24 cellular contexts compared by ENCODE assay signal in genomic region chr15:41896566-41896965, GRCh38. TPM values are rescaled to one million over a fixed set of nuclear protein-coding genes. Genes with fewer than 3 reads are reported as not detected.
A peak's percentile ranks its signal among the peaks of the same experiment; 100 is the strongest.
DNase-seq lines count a peak whose midpoint lies in the region; ATAC-seq and TF ChIP-seq lines count a peak whose summit lies in the region.
"Had no signal": no experiment of that assay in that cellular context is flagged by ENCODE, and none has a peak within 500 bp of the region (broad histone marks: within the 10 kb centered on the region; RNA-seq: fewer than 3 reads in every experiment).

No MANE protein-coding gene starts in this region.

- POLR2A ChIA-PET in activated CD4-positive, alpha-beta memory T cell treated with anti-CD3 and anti-CD28 coated beads, Interleukin-2, amount 10 ng/mL, durations not matched to agents 7 days and 5 days (lab: Charles Lee): interaction anchor here (2.5 kb wide), 1 partner anchor 122 kb away, joined by 11 read pairs; the partner anchor contains the start of gene MAPKBP1
- POLR2A ChIA-PET in activated CD4-positive, alpha-beta memory T cell treated with anti-CD3 and anti-CD28 coated beads for 36 hours (lab: Charles Lee): no interaction called here
- POLR2A ChIA-PET in T-cell (lab: Charles Lee): no interaction called here
- POLR2A ChIA-PET in naive thymus-derived CD8-positive, alpha-beta T cell (lab: Charles Lee): interaction anchor here (0.5 to 2.9 kb wide), 3 partner anchors 69 to 496 kb away, joined by 3 to 11 read pairs (median 3); partner anchors contain the start of gene JMJD7

- TF ChIP-seq CTCF in GM23338 (conservative IDR thresholded peaks at IDR 0.05; ENCODE audit: low read depth in 2 of 2): no peak

- intact Hi-C loops in activated CD4-positive, alpha-beta memory T cell treated with anti-CD3 and anti-CD28 coated beads for 36 hours (cut with micrococcal nuclease): no loop called here

- peaks cover 32% of the 10 kb centered on the region for H3K4me1 ChIP-seq in CD4-positive, CD25-positive, alpha-beta regulatory T cell (ENCODE audit: control insufficient read depth, insufficient read depth, low read length, poor library complexity, severe bottlenecking)
- H3K4me1 ChIP-seq in GM23338 (ENCODE audit: insufficient read depth): no peaks in the 10 kb centered on the region

- H3K4me3 Mint-ChIP-seq in activated CD4-positive, alpha-beta memory T cell treated with anti-CD3 and anti-CD28 coated beads, Interleukin-2, amount 10 ng/mL, durations not matched to agents 7 days and 5 days: no peak overlapping the region
- no peak overlapping the region for H3K4me3 Mint-ChIP-seq in activated CD4-positive, alpha-beta memory T cell treated with anti-CD3 and anti-CD28 coated beads for 36 hours
- peak overlapping the region in 2 of 4 donors; percentile 60 to 65 for H3K4me3 Mint-ChIP-seq in CD4-positive, CD25-positive, alpha-beta regulatory T cell
- H3K4me3 Mint-ChIP-seq in T-cell (no peak overlapping the region), GM23338 (no peak overlapping the region)
- peak overlapping the region in 1 of 10 donors; percentile 4 for H3K4me3 Mint-ChIP-seq in naive thymus-derived CD8-positive, alpha-beta T cell
- H3K4me3 Mint-ChIP-seq: activated CD8-positive, alpha-beta memory T cell treated with anti-CD3 and anti-CD28 coated beads, Interleukin-2, amount 10 ng/mL, durations not matched to agents 7 days and 5 days; type B pancreatic cell had no signal

- no peak overlapping the region for H3K4me3 ChIP-seq in CD4-positive, CD25-positive, alpha-beta regulatory T cell (ENCODE audit: low read depth, low read length)
- H3K4me3 ChIP-seq in MG63 (no peak overlapping the region), GM23338 (no peak overlapping the region)
- H3K4me3 ChIP-seq: colonic mucosa, ovary, Peyer's patch, right atrium auricular region, SK-N-MC had no signal

- H3K9me3 ChIP-seq in CD4-positive, CD25-positive, alpha-beta regulatory T cell (ENCODE audit: control insufficient read depth in 2 of 2, low read length in 2 of 2): no peaks in the 10 kb centered on the region
- no peaks in the 10 kb centered on the region for H3K9me3 ChIP-seq in MG63
- H3K9me3 ChIP-seq: colonic mucosa, ovary, Peyer's patch, right atrium auricular region had no signal

- CTCF ChIA-PET in activated CD4-positive, alpha-beta memory T cell treated with anti-CD3 and anti-CD28 coated beads, Interleukin-2, amount 10 ng/mL, durations not matched to agents 7 days and 5 days (lab: Charles Lee): interaction anchor here (2.1 kb wide), 1 partner anchor 8 kb away, joined by 22 read pairs; no protein-coding TSS in a partner anchor
- CTCF ChIA-PET in activated CD4-positive, alpha-beta memory T cell treated with anti-CD3 and anti-CD28 coated beads for 36 hours (lab: Charles Lee): no interaction called here
- CTCF ChIA-PET in T-cell (lab: Charles Lee): no interaction called here

- no peak for DNase-seq in activated CD4-positive, alpha-beta memory T cell treated with anti-CD3 and anti-CD28 coated beads, Interleukin-2, amount 10 ng/mL, durations not matched to agents 7 days and 5 days
- DNase-seq in activated CD4-positive, alpha-beta memory T cell treated with anti-CD3 and anti-CD28 coated beads for 36 hours: no peak
- DNase-seq in CD4-positive, CD25-positive, alpha-beta regulatory T cell: no peak
- DNase-seq in T-cell (no peak), MG63 (no peak), GOT3 (lab: John Stamatoyannopoulos, UW) (no peak), GM23338 (ENCODE audit: low spot score) (no peak)
- DNase-seq in naive thymus-derived CD8-positive, alpha-beta T cell: peak in 1 of 10 donors; percentile 56
- DNase-seq: activated CD8-positive, alpha-beta memory T cell treated with anti-CD3 and anti-CD28 coated beads, Interleukin-2, amount 10 ng/mL, durations not matched to agents 7 days and 5 days; brain microvascular endothelial cell; colonic mucosa; DMS53; GDM1; NCI-H1436; NCI-H510A treated with DMSO at 0.1 percent for 48 hours; NK-92 treated with Interleukin-12 subunit alpha and Interleukin-12 subunit beta, amount 100 ng/mL, for 24 hours; ovary; Peyer's patch; stimulated activated CD4-positive, alpha-beta T cell treated with anti-CD3 and anti-CD28 coated beads, Interleukin-12 subunit alpha, Interleukin-12 subunit beta, amount 100 ng/mL, for 4 hours had no signal

- H3K27ac Mint-ChIP-seq in activated CD4-positive, alpha-beta memory T cell treated with anti-CD3 and anti-CD28 coated beads, Interleukin-2, amount 10 ng/mL, durations not matched to agents 7 days and 5 days: peak overlapping the region; percentile 75
- H3K27ac Mint-ChIP-seq in activated CD4-positive, alpha-beta memory T cell treated with anti-CD3 and anti-CD28 coated beads for 36 hours: no peak overlapping the region
- H3K27ac Mint-ChIP-seq in CD4-positive, CD25-positive, alpha-beta regulatory T cell: peak overlapping the region; percentile 2 to 98 (median 88)
- H3K27ac Mint-ChIP-seq in T-cell (peak overlapping the region; percentile 87 to 94), GM23338 (no peak overlapping the region)
- peak overlapping the region; percentile 87 to 100 (median 98) for H3K27ac Mint-ChIP-seq in naive thymus-derived CD8-positive, alpha-beta T cell
- H3K27ac Mint-ChIP-seq: activated T-helper 2 cell treated with anti-CD3 and anti-CD28 coated beads, Interferon-gamma antibody, Interleukin-2, Interleukin-4, amounts not matched to agents 10 μg/mL and 5 μg/mL and 100 μg/mL, durations not matched to agents 14 hours and 24 hours and 36 hours had no signal

- no peaks in the 10 kb centered on the region for H3K27me3 Mint-ChIP-seq in activated CD4-positive, alpha-beta memory T cell treated with anti-CD3 and anti-CD28 coated beads, Interleukin-2, amount 10 ng/mL, durations not matched to agents 7 days and 5 days
- H3K27me3 Mint-ChIP-seq in activated CD4-positive, alpha-beta memory T cell treated with anti-CD3 and anti-CD28 coated beads for 36 hours: no peaks in the 10 kb centered on the region
- no peaks in the 10 kb centered on the region for H3K27me3 Mint-ChIP-seq in CD4-positive, CD25-positive, alpha-beta regulatory T cell
- H3K27me3 Mint-ChIP-seq in T-cell (no peaks in the 10 kb centered on the region), GM23338 (ENCODE audit: insufficient read depth, low read depth, poor library complexity) (peaks cover 14% of the 10 kb centered on the region)
- H3K27me3 Mint-ChIP-seq in naive thymus-derived CD8-positive, alpha-beta T cell: no peaks in the 10 kb centered on the region
- H3K27me3 Mint-ChIP-seq: activated CD8-positive, alpha-beta memory T cell treated with anti-CD3 and anti-CD28 coated beads, Interleukin-2, amount 10 ng/mL, durations not matched to agents 7 days and 5 days; type B pancreatic cell had no signal

- no peaks in the 10 kb centered on the region for H3K9me2 ChIP-seq in GM23338 (ENCODE audit: insufficient read depth)

- H3K9me3 Mint-ChIP-seq in activated CD4-positive, alpha-beta memory T cell treated with anti-CD3 and anti-CD28 coated beads, Interleukin-2, amount 10 ng/mL, durations not matched to agents 7 days and 5 days: no peaks in the 10 kb centered on the region
- no peaks in the 10 kb centered on the region for H3K9me3 Mint-ChIP-seq in activated CD4-positive, alpha-beta memory T cell treated with anti-CD3 and anti-CD28 coated beads for 36 hours
- no peaks in the 10 kb centered on the region for H3K9me3 Mint-ChIP-seq in CD4-positive, CD25-positive, alpha-beta regulatory T cell
- H3K9me3 Mint-ChIP-seq in T-cell (no peaks in the 10 kb centered on the region), GM23338 (no peaks in the 10 kb centered on the region)
- H3K9me3 Mint-ChIP-seq in naive thymus-derived CD8-positive, alpha-beta T cell: no peaks in the 10 kb centered on the region
- H3K9me3 Mint-ChIP-seq: activated T-helper 2 cell treated with anti-CD3 and anti-CD28 coated beads, Interferon-gamma antibody, Interleukin-2, Interleukin-4, amounts not matched to agents 10 μg/mL and 5 μg/mL and 100 μg/mL, durations not matched to agents 14 hours and 24 hours and 36 hours; type B pancreatic cell had no signal

- no peaks in the 10 kb centered on the region for H3K79me2 ChIP-seq in GM23338 (replicated peaks; ENCODE audit: insufficient read depth)

- H3K27ac ChIP-seq in CD4-positive, CD25-positive, alpha-beta regulatory T cell (ENCODE audit: insufficient read depth, low read length, poor library complexity, severe bottlenecking): peak overlapping the region; percentile 84
- no peak overlapping the region for H3K27ac ChIP-seq in GM23338 (ENCODE audit: low read depth)
- H3K27ac ChIP-seq: brain microvascular endothelial cell, colonic mucosa, ovary, Peyer's patch, SK-N-MC had no signal

- no peaks in the 10 kb centered on the region for H3K27me3 ChIP-seq in CD4-positive, CD25-positive, alpha-beta regulatory T cell (ENCODE audit: control insufficient read depth, insufficient read depth, low read length)
- H3K27me3 ChIP-seq in MG63 (no peaks in the 10 kb centered on the region), GM23338 (ENCODE audit: insufficient read depth) (no peaks in the 10 kb centered on the region)
- H3K27me3 ChIP-seq: brain microvascular endothelial cell, colonic mucosa, ovary, Peyer's patch, right atrium auricular region had no signal

- H3K36me3 Mint-ChIP-seq in activated CD4-positive, alpha-beta memory T cell treated with anti-CD3 and anti-CD28 coated beads, Interleukin-2, amount 10 ng/mL, durations not matched to agents 7 days and 5 days (ENCODE audit: low read depth): peaks cover 25% of the 10 kb centered on the region
- peaks cover 21% of the 10 kb centered on the region for H3K36me3 Mint-ChIP-seq in activated CD4-positive, alpha-beta memory T cell treated with anti-CD3 and anti-CD28 coated beads for 36 hours
- peaks cover 7% of the 10 kb centered on the region for H3K36me3 Mint-ChIP-seq in CD4-positive, CD25-positive, alpha-beta regulatory T cell
- peaks cover 16% of the 10 kb centered on the region for H3K36me3 Mint-ChIP-seq in T-cell
- peaks cover 0 to 16% (median 2%) of the 10 kb centered on the region in 3 donors for H3K36me3 Mint-ChIP-seq in naive thymus-derived CD8-positive, alpha-beta T cell
- peaks cover 22% of the 10 kb centered on the region for H3K36me3 Mint-ChIP-seq in GM23338 (ENCODE audit: low read depth)

- no peak overlapping the region for H2AFZ ChIP-seq in GM23338

- H4K20me1 ChIP-seq in GM23338 (replicated peaks; ENCODE audit: insufficient read depth): no peaks in the 10 kb centered on the region; the same call in 1 of the 2 replicates

- H3K36me3 ChIP-seq in CD4-positive, CD25-positive, alpha-beta regulatory T cell (ENCODE audit: control insufficient read depth, insufficient read depth, low read length): peaks cover 11% of the 10 kb centered on the region
- H3K36me3 ChIP-seq in MG63 (peaks cover 31% of the 10 kb centered on the region), GM23338 (ENCODE audit: insufficient read depth) (peaks cover 3% of the 10 kb centered on the region; the same call in 1 of the 2 replicates)
- H3K36me3 ChIP-seq: ovary had no signal

- H3F3A ChIP-seq in GM23338 (replicated peaks; ENCODE audit: low read depth): no peaks in the 10 kb centered on the region

- H3K4me1 Mint-ChIP-seq in activated CD4-positive, alpha-beta memory T cell treated with anti-CD3 and anti-CD28 coated beads, Interleukin-2, amount 10 ng/mL, durations not matched to agents 7 days and 5 days: peaks cover 50% of the 10 kb centered on the region
- H3K4me1 Mint-ChIP-seq in activated CD4-positive, alpha-beta memory T cell treated with anti-CD3 and anti-CD28 coated beads for 36 hours (ENCODE audit: low read depth): peaks cover 33% of the 10 kb centered on the region
- peaks cover 0 to 58% (median 17%) of the 10 kb centered on the region in 4 donors for H3K4me1 Mint-ChIP-seq in CD4-positive, CD25-positive, alpha-beta regulatory T cell
- peaks cover 25 to 50% (median 31%) of the 10 kb centered on the region in 3 donors for H3K4me1 Mint-ChIP-seq in T-cell
- peaks cover 17 to 54% (median 39%) of the 10 kb centered on the region in 4 donors for H3K4me1 Mint-ChIP-seq in naive thymus-derived CD8-positive, alpha-beta T cell
- no peaks in the 10 kb centered on the region; the same call in 1 of the 3 replicates for H3K4me1 Mint-ChIP-seq in GM23338

- no peak overlapping the region for H3K4me2 ChIP-seq in GM23338

- ATAC-seq in CD4-positive, CD25-positive, alpha-beta regulatory T cell (ENCODE audit: low read depth in 2 of 2): no peak
- no peak for ATAC-seq in T-cell (replicated peaks in 1 of 4)
- no peak for ATAC-seq in naive thymus-derived CD8-positive, alpha-beta T cell
- no peak for ATAC-seq in GM23338
- ATAC-seq: activated CD8-positive, alpha-beta memory T cell treated with anti-CD3 and anti-CD28 coated beads, Interleukin-2, amount 10 ng/mL, durations not matched to agents 7 days and 5 days; HCT116 had no signal

RNA-seq across cellular contexts. Expression of gene SPTBN5, which starts 2.7 kb away (rescaled TPM):
- total RNA-seq in activated CD4-positive, alpha-beta memory T cell treated with anti-CD3 and anti-CD28 coated beads, Interleukin-2, amount 10 ng/mL, durations not matched to agents 7 days and 5 days: 1 to 10 TPM; 1.5 to 1.6 TPM
- 1 to 10 TPM in 1 of 2 experiments, under 1 TPM in 1; 0.88 to 1.6 TPM for total RNA-seq in activated CD4-positive, alpha-beta memory T cell treated with anti-CD3 and anti-CD28 coated beads for 36 hours
- 2.7 TPM for total RNA-seq in CD4-positive, CD25-positive, alpha-beta regulatory T cell
- polyA plus RNA-seq in CD4-positive, CD25-positive, alpha-beta regulatory T cell: under 1 TPM in 1 of 4 donors, not detected in 3; 0.26 TPM
- 1 to 10 TPM; 1.0 to 4.0 (median 2.2) TPM for total RNA-seq in T-cell
- total RNA-seq in naive thymus-derived CD8-positive, alpha-beta T cell: under 1 TPM; 0.81 to 0.96 TPM
- polyA plus RNA-seq in naive thymus-derived CD8-positive, alpha-beta T cell: under 1 TPM in 1 of 3 donors, not detected in 2; 0.02 TPM
- total RNA-seq in MG63 (2014; rRNA removed; shearing (Covaris generic); ENCODE audit: low replicate concordance): 2.4 and 3.4 TPM in 2 replicates
- total RNA-seq in GM23338 (2014; rRNA removed; shearing (Covaris generic)): 1.0 and 1.1 TPM in 2 replicates
- 0.31 and 0.57 TPM in 2 replicates for polyA plus RNA-seq in GM23338 (2016; fragmentation: Nextera tagmentation; extraction: Ambion mirVana)

RNA-seq across cellular contexts. Expression of gene PLA2G4B, which starts 57.9 kb away (rescaled TPM):
- 1 to 10 TPM; 6.0 to 6.8 TPM for total RNA-seq in activated CD4-positive, alpha-beta memory T cell treated with anti-CD3 and anti-CD28 coated beads, Interleukin-2, amount 10 ng/mL, durations not matched to agents 7 days and 5 days
- total RNA-seq in activated CD4-positive, alpha-beta memory T cell treated with anti-CD3 and anti-CD28 coated beads for 36 hours: 1 to 10 TPM; 6.0 to 9.9 TPM
- 30.1 TPM for total RNA-seq in CD4-positive, CD25-positive, alpha-beta regulatory T cell
- polyA plus RNA-seq in CD4-positive, CD25-positive, alpha-beta regulatory T cell: 1 to 10 TPM in 2 of 4 donors, under 1 TPM in 2; 0.42 to 3.4 (median 1.4) TPM
- total RNA-seq in T-cell: 10 to 100 TPM; 32.0 to 55.8 (median 44.9) TPM
- 10 to 100 TPM; 40.1 to 64.9 TPM for total RNA-seq in naive thymus-derived CD8-positive, alpha-beta T cell
- 1 to 10 TPM in 2 of 3 donors, under 1 TPM in 1; 0.82 to 2.9 (median 1.1) TPM for polyA plus RNA-seq in naive thymus-derived CD8-positive, alpha-beta T cell
- total RNA-seq in MG63 (2014; rRNA removed; shearing (Covaris generic); ENCODE audit: low replicate concordance): 0.20 TPM in 1 of 2 replicates, not detected in the other
- total RNA-seq in GM23338 (2014; rRNA removed; shearing (Covaris generic)): 3.4 and 4.4 TPM in 2 replicates
- polyA plus RNA-seq in GM23338 (2016; fragmentation: Nextera tagmentation; extraction: Ambion mirVana): 9.5 and 9.6 TPM in 2 replicates

Comparison
In these comparisons a context has a peak if more than half of its experiments do, and no peak if none do; other contexts are left out.
1. H3K27ac Mint-ChIP-seq: peak in activated CD4-positive, alpha-beta memory T cell treated with anti-CD3 and anti-CD28 coated beads, Interleukin-2, amount 10 ng/mL, durations not matched to agents 7 days and 5 days (single experiment), CD4-positive, CD25-positive, alpha-beta regulatory T cell (3 of 3), T-cell (2 of 2) and naive thymus-derived CD8-positive, alpha-beta T cell (10 of 10); none in activated CD4-positive, alpha-beta memory T cell treated with anti-CD3 and anti-CD28 coated beads for 36 hours (single experiment) and GM23338 (single experiment).
2. POLR2A ChIA-PET loops: an anchor here in activated CD4-positive, alpha-beta memory T cell treated with anti-CD3 and anti-CD28 coated beads, Interleukin-2, amount 10 ng/mL, durations not matched to agents 7 days and 5 days (2.5 kb wide) and naive thymus-derived CD8-positive, alpha-beta T cell (0.5 to 2.9 kb wide); none called in activated CD4-positive, alpha-beta memory T cell treated with anti-CD3 and anti-CD28 coated beads for 36 hours and T-cell.